ENCODE assay signal across 7 cellular contexts in the genomic region with DNA sequence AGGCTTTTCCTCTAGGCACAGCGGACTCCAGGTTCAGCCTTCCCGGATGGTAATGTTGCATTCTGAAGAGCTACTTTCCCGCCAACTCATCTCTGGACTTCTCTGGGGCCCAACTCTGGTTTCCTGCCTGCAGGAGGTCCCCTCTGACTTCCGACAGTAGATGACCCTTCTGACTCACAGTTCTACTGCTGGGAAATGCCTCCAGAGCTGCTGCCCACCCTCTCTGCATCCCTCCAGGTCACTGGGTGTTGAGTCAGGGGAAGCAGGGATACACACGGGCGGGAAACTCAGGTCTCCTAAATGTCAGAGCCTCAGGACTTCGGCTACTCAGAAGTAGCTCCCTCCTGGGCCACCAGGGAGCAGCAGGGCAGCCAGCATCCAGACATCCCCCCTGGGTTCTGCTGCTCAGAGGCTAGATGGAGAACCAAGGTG. TPM values are rescaled to one million over a fixed set of nuclear protein-coding genes. Genes with fewer than 3 reads are reported as not detected.
DNase-seq lines count a peak whose midpoint lies in the region; ATAC-seq and TF ChIP-seq lines count a peak whose summit lies in the region.

No MANE protein-coding gene starts in this region.

- ATAC-seq in HG02852 (IDR thresholded peaks at IDR 0.05; ENCODE audit: unreplicated experiment), result peak; percentile 21
- no peak for ATAC-seq in GM18519 (IDR thresholded peaks at IDR 0.05; ENCODE audit: low FRiP score, unreplicated experiment)
- no peak for ATAC-seq in lower lobe of right lung
- no peak for ATAC-seq in HG03280 (IDR thresholded peaks at IDR 0.05; ENCODE audit: unreplicated experiment)

- H3K9me3 ChIP-seq in WERI-Rb-1 (ENCODE audit: severe bottlenecking), result no peaks in the 10 kb centered on the region
- H3K9me3 ChIP-seq in lower lobe of right lung, result no peaks in the 10 kb centered on the region

- H3K27me3 ChIP-seq in WERI-Rb-1 (ENCODE audit: insufficient read depth, low read depth, severe bottlenecking), result no peaks in the 10 kb centered on the region
- no peaks in the 10 kb centered on the region for H3K27me3 ChIP-seq in lower lobe of right lung (ENCODE audit: low read depth)

- H3K4me3 ChIP-seq in WERI-Rb-1 (ENCODE audit: low read depth, low read length), result peak overlapping the region; percentile 58
- H3K4me3 ChIP-seq in lower lobe of right lung, result no peak overlapping the region

- peaks cover 68% of the 10 kb centered on the region for H3K4me1 ChIP-seq in lower lobe of right lung

- intact Hi-C loops in lower lobe of right lung (cut with DNase I), result no loop called here

- DNase-seq in GF-D8 (lab: John Stamatoyannopoulos, UW) (peak; percentile 19), WERI-Rb-1 (peak; percentile 95), lung microvascular endothelial cell (ENCODE audit: low read depth in 2 of 2) (peak; percentile 50 to 78), lower lobe of right lung (no peak)

- peak overlapping the region; percentile 89 for H3K27ac ChIP-seq in WERI-Rb-1
- no peak overlapping the region for H3K27ac ChIP-seq in lower lobe of right lung

- TF ChIP-seq CTCF in WERI-Rb-1 (IDR thresholded peaks at IDR 0.05; ENCODE audit: low read depth, low read length) (peak; percentile 95), lower lobe of right lung (IDR thresholded peaks at IDR 0.05) (no peak)

- H3K36me3 ChIP-seq in WERI-Rb-1 (peaks cover 26% of the 10 kb centered on the region), lower lobe of right lung (no peaks in the 10 kb centered on the region)

RNA-seq across cellular contexts. Expression of gene KIF21B, which starts 2.1 kb away (rescaled TPM):
- total RNA-seq in lung microvascular endothelial cell, result 2.0 TPM in 2 replicates
- 4.7 TPM for total RNA-seq in lower lobe of right lung
